ENCODE assay signal across 18 cellular contexts in genomic region chr13:37621811-37622361, GRCh38. TPM values are rescaled to one million over a fixed set of nuclear protein-coding genes. Genes with fewer than 3 reads are reported as not detected.
DNase-seq lines count a peak whose midpoint lies in the region; TF ChIP-seq lines count a peak whose summit lies in the region.
"Had no signal": no experiment of that assay in that cellular context is flagged by ENCODE, and none has a peak within 500 bp of the region (broad histone marks: within the 10 kb centered on the region; RNA-seq: fewer than 3 reads in every experiment).

No MANE protein-coding gene starts in this region.

- no peak overlapping the region for H3K4me3 Mint-ChIP-seq in MCF 10A (ENCODE audit: unreplicated experiment)
- H3K4me3 Mint-ChIP-seq: activated naive CD4-positive, alpha-beta T cell treated with anti-CD3 and anti-CD28 coated beads, Interleukin-2, amount 10 ng/mL, durations not matched to agents 7 days and 5 days; central memory CD8-positive, alpha-beta T cell had no signal

- no peak for TF ChIP-seq CTCF in MCF 10A (IDR thresholded peaks at IDR 0.05; ENCODE audit: unreplicated experiment)
- TF ChIP-seq CTCF in breast epithelium (IDR thresholded peaks at IDR 0.05): no peak
- no peak for TF ChIP-seq CTCF in hepatocyte (IDR thresholded peaks at IDR 0.05; ENCODE audit: poor library complexity)
- no peak for TF ChIP-seq CTCF in tibial nerve (IDR thresholded peaks at IDR 0.05)

- H3K9me3 Mint-ChIP-seq in MCF 10A (ENCODE audit: unreplicated experiment): no peaks in the 10 kb centered on the region

- H3K4me3 ChIP-seq in breast epithelium (no peak overlapping the region), hepatocyte (no peak overlapping the region), tibial nerve (no peak overlapping the region)
- H3K4me3 ChIP-seq: A549, tibial artery had no signal

- H3K27me3 Mint-ChIP-seq in MCF 10A (ENCODE audit: insufficient read depth, unreplicated experiment): no peaks in the 10 kb centered on the region
- H3K27me3 Mint-ChIP-seq: activated naive CD4-positive, alpha-beta T cell treated with anti-CD3 and anti-CD28 coated beads, Interleukin-2, amount 10 ng/mL, durations not matched to agents 7 days and 5 days; central memory CD8-positive, alpha-beta T cell had no signal

- intact Hi-C loops in MCF 10A (cut with micrococcal nuclease): no loop called here
- intact Hi-C loops in breast epithelium (cut with DNase I; ENCODE audit: low total_unique reads): no loop called here
- intact Hi-C loops in posterior cingulate gyrus (cut with DNase I): no loop called here

- H3K79me2 ChIP-seq in hepatocyte: no peaks in the 10 kb centered on the region

- no peak for TF ChIP-seq POLR2A in breast epithelium (IDR thresholded peaks at IDR 0.05)
- no peak for TF ChIP-seq POLR2A in tibial nerve (IDR thresholded peaks at IDR 0.05)

- H3K9me3 ChIP-seq in breast epithelium (no peaks in the 10 kb centered on the region), hepatocyte (ENCODE audit: low read depth) (no peaks in the 10 kb centered on the region), tibial nerve (no peaks in the 10 kb centered on the region)
- H3K9me3 ChIP-seq: A549, Caco-2, tibial artery had no signal

- H3K27ac Mint-ChIP-seq in MCF 10A (ENCODE audit: low read depth, unreplicated experiment): no peak overlapping the region
- H3K27ac Mint-ChIP-seq: activated naive CD4-positive, alpha-beta T cell treated with anti-CD3 and anti-CD28 coated beads, Interleukin-2, amount 10 ng/mL, durations not matched to agents 7 days and 5 days had no signal

- no peaks in the 10 kb centered on the region for H3K36me3 Mint-ChIP-seq in MCF 10A (ENCODE audit: insufficient read depth, unreplicated experiment)
- H3K36me3 Mint-ChIP-seq: activated naive CD4-positive, alpha-beta T cell treated with anti-CD3 and anti-CD28 coated beads, Interleukin-2, amount 10 ng/mL, durations not matched to agents 7 days and 5 days had no signal

- TF ChIP-seq EP300 in tibial nerve (IDR thresholded peaks at IDR 0.05): no peak

- H3K27me3 ChIP-seq in breast epithelium (no peaks in the 10 kb centered on the region), hepatocyte (no peaks in the 10 kb centered on the region), tibial nerve (no peaks in the 10 kb centered on the region)
- H3K27me3 ChIP-seq: tibial artery had no signal

- H3K27ac ChIP-seq in breast epithelium (no peak overlapping the region), hepatocyte (no peak overlapping the region), tibial nerve (no peak overlapping the region)
- H3K27ac ChIP-seq: A549, tibial artery had no signal

- H3K4me1 ChIP-seq in breast epithelium: no peaks in the 10 kb centered on the region
- no peaks in the 10 kb centered on the region for H3K4me1 ChIP-seq in hepatocyte (ENCODE audit: insufficient read depth)
- H3K4me1 ChIP-seq in tibial nerve: no peaks in the 10 kb centered on the region

- peaks cover 13% of the 10 kb centered on the region for H3K4me1 Mint-ChIP-seq in MCF 10A (ENCODE audit: insufficient read depth, unreplicated experiment)
- H3K4me1 Mint-ChIP-seq: activated naive CD4-positive, alpha-beta T cell treated with anti-CD3 and anti-CD28 coated beads, Interleukin-2, amount 10 ng/mL, durations not matched to agents 7 days and 5 days; central memory CD8-positive, alpha-beta T cell had no signal

- H4K20me1 ChIP-seq in hepatocyte (ENCODE audit: insufficient read depth, poor library complexity, severe bottlenecking): no peaks in the 10 kb centered on the region

- CTCF ChIA-PET in MCF 10A (lab: Yijun Ruan, JAX): interaction anchor here (0.6 to 1.0 kb wide), 3 partner anchors 18 to 726 kb away, joined by 4 to 8 read pairs (median 4); no protein-coding TSS in a partner anchor

- H3K9me2 ChIP-seq in hepatocyte (replicated peaks; ENCODE audit: insufficient read depth): no peaks in the 10 kb centered on the region

- no TSS peak for BruUV-seq in MCF 10A (replicated peaks; lab: Mats Ljungman, UMichigan)

- H3K4me2 ChIP-seq in hepatocyte: no peak overlapping the region
- H3K4me2 ChIP-seq: A549 had no signal

- H3K36me3 ChIP-seq in breast epithelium: no peaks in the 10 kb centered on the region
- H3K36me3 ChIP-seq in hepatocyte (replicated peaks; ENCODE audit: insufficient read depth, low read depth): no peaks in the 10 kb centered on the region
- H3K36me3 ChIP-seq in tibial nerve: no peaks in the 10 kb centered on the region
- H3K36me3 ChIP-seq: tibial artery had no signal

- H2AFZ ChIP-seq in hepatocyte: no peak overlapping the region

- DNase-seq in MCF 10A (ENCODE audit: unreplicated experiment) (peak; percentile 46), breast epithelium (ENCODE audit: low spot score in 2 of 2) (no peak), amniotic epithelial cell (ENCODE audit: low read depth) (peak; percentile 98), hepatocyte (ENCODE audit: low spot score) (peak; percentile 31), NCI-H2227 treated with DMSO at 0.1 percent for 48 hours (lab: John Stamatoyannopoulos, UW) (no peak), posterior cingulate gyrus (no peak), tibial nerve (ENCODE audit: low spot score in 2 of 2) (no peak)
- DNase-seq in activated CD4-positive, alpha-beta T cell treated with anti-CD3 and anti-CD28 coated beads for 1 hour: no peak
- DNase-seq: activated CD4-positive, alpha-beta T cell treated with anti-CD3 and anti-CD28 coated beads for 48 hours; activated naive CD4-positive, alpha-beta T cell treated with anti-CD3 and anti-CD28 coated beads, Interleukin-2, amount 10 ng/mL, durations not matched to agents 7 days and 5 days; Caco-2; KG1; midbrain; NCI-H2171 treated with DMSO at 0.1 percent for 48 hours; T1000 had no signal

- 85% methylated on average over 3 of the region's 3 CpGs for WGBS in hepatocyte (ENCODE audit: low lambda C conversion rate, missing lambda C conversion rate)
- 69 to 70% methylated on average over 3 of the region's 3 CpGs for WGBS in tibial nerve, 2 donors

- POLR2A ChIA-PET in MCF 10A (lab: Yijun Ruan, JAX): no interaction called here

RNA-seq across cellular contexts. Expression of gene POSTN, which starts 23.3 kb away (rescaled TPM):
- total RNA-seq in MCF 10A (2022): 44.0 and 73.0 TPM in 2 replicates
- 10 to 100 TPM; 20.1 to 30.8 (median 27.8) TPM for total RNA-seq in breast epithelium
- total RNA-seq in hepatocyte: 178 and 233 TPM in 2 replicates
- 179 and 226 TPM in 2 replicates for polyA plus RNA-seq in hepatocyte
- total RNA-seq in tibial nerve: 100 to 1,000 TPM in 1 of 4 donors, 10 to 100 TPM in 3; 33.7 to 152 (median 70.7) TPM

Comparison
In these comparisons a context has a peak if more than half of its experiments do, and no peak if none do; other contexts are left out.
1. DNase-seq: peak in MCF 10A (single experiment), amniotic epithelial cell (single experiment) and hepatocyte (single experiment); none in breast epithelium (0 of 2), NCI-H2227 treated with DMSO at 0.1 percent for 48 hours (single experiment), posterior cingulate gyrus (0 of 10), tibial nerve (0 of 2) and activated CD4-positive, alpha-beta T cell treated with anti-CD3 and anti-CD28 coated beads for 1 hour (single experiment).